Comparison of ENCODE assay signal across 2 cellular contexts in the genomic region with DNA sequence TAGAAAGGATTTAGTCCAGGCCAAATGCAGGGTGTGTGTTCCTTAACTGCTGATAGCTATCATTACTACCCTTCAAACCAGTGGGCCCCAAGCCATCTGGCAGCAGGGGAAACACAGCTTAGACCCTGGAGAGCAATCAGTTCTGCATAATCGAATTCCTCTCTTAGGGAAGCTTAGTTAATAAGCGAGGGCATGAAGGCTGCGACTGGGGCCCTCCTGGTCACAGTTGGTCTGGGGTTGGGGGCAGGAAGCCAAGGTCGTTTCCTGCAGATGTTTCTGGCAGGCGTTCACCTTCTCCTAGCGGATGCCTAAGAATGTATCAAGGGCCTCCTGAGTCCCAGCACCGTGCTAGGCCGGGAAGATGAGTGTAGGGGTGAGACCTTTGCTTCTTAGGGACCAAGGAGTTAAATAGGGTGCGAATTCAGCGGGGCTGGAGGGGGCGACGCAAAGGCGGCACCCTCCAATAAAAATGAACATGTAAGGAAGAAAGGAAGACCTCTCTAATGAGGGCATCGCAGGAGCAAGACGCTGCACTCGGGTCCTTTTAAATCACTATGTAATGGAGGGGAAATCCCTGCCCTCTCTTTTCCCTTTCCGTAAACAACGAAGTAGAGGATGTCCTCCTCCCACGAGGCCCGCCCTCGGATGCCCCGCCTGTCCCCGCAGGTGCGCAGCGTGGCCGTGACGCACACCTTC.
TF ChIP-seq lines count a peak whose summit lies in the region.

No MANE protein-coding gene starts in this region.

TF ChIP-seq in IMR-90, 13 proteins besides CTCF, POLR2A, EP300 and RAD21:
- TF ChIP-seq, protein P1, sequence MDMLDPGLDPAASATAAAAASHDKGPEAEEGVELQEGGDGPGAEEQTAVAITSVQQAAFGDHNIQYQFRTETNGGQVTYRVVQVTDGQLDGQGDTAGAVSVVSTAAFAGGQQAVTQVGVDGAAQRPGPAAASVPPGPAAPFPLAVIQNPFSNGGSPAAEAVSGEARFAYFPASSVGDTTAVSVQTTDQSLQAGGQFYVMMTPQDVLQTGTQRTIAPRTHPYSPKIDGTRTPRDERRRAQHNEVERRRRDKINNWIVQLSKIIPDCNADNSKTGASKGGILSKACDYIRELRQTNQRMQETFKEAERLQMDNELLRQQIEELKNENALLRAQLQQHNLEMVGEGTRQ (IDR thresholded peaks at IDR 0.05; ENCODE audit: low read depth, low read length), result no peak
- TF ChIP-seq CEBPB (IDR thresholded peaks at IDR 0.05; ENCODE audit: low read depth, low read length) (no peak), NFE2L2 (IDR thresholded peaks at IDR 0.05; ENCODE audit: low read depth, low read length) (no peak), BHLHE40 (IDR thresholded peaks at IDR 0.05; ENCODE audit: low read depth, low read length) (no peak), MXI1 (IDR thresholded peaks at IDR 0.05; ENCODE audit: borderline replicate concordance, low read depth, low read length) (no peak), MAFK (IDR thresholded peaks at IDR 0.05; ENCODE audit: low read depth, low read length) (no peak), RFX5 (IDR thresholded peaks at IDR 0.05; ENCODE audit: low read depth, low read length) (no peak), FOS (IDR thresholded peaks at IDR 0.05; ENCODE audit: low read depth, low read length) (no peak), MAZ (IDR thresholded peaks at IDR 0.05; ENCODE audit: borderline replicate concordance, low read depth, low read length) (no peak), CHD1 (IDR thresholded peaks at IDR 0.05; ENCODE audit: low read depth, low read length) (no peak), RCOR1 (IDR thresholded peaks at IDR 0.05; ENCODE audit: insufficient replicate concordance, low read length) (no peak), SMC3 (IDR thresholded peaks at IDR 0.05; ENCODE audit: low read depth, low read length) (no peak)
- TF ChIP-seq, protein P2, sequence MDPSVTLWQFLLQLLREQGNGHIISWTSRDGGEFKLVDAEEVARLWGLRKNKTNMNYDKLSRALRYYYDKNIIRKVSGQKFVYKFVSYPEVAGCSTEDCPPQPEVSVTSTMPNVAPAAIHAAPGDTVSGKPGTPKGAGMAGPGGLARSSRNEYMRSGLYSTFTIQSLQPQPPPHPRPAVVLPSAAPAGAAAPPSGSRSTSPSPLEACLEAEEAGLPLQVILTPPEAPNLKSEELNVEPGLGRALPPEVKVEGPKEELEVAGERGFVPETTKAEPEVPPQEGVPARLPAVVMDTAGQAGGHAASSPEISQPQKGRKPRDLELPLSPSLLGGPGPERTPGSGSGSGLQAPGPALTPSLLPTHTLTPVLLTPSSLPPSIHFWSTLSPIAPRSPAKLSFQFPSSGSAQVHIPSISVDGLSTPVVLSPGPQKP (IDR thresholded peaks at IDR 0.05; ENCODE audit: borderline replicate concordance, low read depth, low read length), result no peak

TF ChIP-seq in H1, 55 proteins besides CTCF, POLR2A, EP300 and RAD21:
- TF ChIP-seq, protein P3, sequence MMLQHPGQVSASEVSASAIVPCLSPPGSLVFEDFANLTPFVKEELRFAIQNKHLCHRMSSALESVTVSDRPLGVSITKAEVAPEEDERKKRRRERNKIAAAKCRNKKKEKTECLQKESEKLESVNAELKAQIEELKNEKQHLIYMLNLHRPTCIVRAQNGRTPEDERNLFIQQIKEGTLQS (IDR thresholded peaks at IDR 0.05; ENCODE audit: insufficient read depth, low read depth, low read length), result no peak
- peak; percentile 10 for TF ChIP-seq EZH2 (IDR thresholded peaks at IDR 0.05; ENCODE audit: low read depth, low read length, severe bottlenecking)
